Comparison of ENCODE assay signal across 10 cellular contexts in the genomic region with DNA sequence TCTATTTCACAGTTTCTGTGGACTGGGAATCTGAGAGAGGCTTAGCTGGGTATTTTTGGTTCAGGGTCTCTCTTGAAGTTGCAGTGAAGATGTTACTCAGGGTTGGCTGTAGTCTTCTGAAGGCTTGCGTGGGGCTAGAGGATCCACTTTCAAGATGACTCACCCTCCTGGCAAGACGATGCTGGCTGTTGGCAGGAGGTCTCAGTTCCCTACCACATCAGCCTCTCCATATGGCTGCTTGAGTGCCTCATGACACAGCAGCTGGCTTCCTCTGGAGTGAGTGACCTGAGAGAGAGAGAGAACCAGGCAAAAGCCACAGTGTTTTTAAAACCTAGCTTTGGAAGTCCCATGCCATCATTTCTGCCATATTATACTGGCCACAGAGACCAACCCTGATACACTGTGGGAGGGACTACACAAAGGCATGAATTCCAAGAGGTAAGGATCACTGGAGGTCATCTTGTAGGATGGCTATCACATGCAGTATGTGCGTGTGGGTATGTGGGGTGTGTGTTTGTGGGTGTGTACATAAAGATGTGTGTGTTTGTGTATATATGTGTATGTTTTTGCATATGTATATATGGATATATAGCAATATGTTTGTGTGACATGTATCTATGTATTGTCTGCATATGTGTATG. TPM values are rescaled to one million over a fixed set of nuclear protein-coding genes. Genes with fewer than 3 reads are reported as not detected.
A peak's percentile ranks its signal among the peaks of the same experiment; 100 is the strongest.
DNase-seq lines count a peak whose midpoint lies in the region; ATAC-seq, FAIRE-seq and TF ChIP-seq lines count a peak whose summit lies in the region.
"Had no signal": no experiment of that assay in that cellular context is flagged by ENCODE, and none has a peak within 500 bp of the region (broad histone marks: within the 10 kb centered on the region; RNA-seq: fewer than 3 reads in every experiment).

No MANE protein-coding gene starts in this region.

- TF ChIP-seq POLR2A in HepG2 (IDR thresholded peaks at IDR 0.05; ENCODE audit: insufficient read depth in 1 of 2, low read depth in 2 of 2, low read length in 2 of 2): no peak

- H3K79me2 ChIP-seq in HepG2 (ENCODE audit: insufficient read depth, low read length): no peaks in the 10 kb centered on the region

- H2AFZ ChIP-seq in HepG2 (ENCODE audit: low read length): no peak overlapping the region

- no peak overlapping the region for H3K9ac ChIP-seq in liver (ENCODE audit: low read depth in 1 of 2, low read length in 2 of 2)
- no peak overlapping the region for H3K9ac ChIP-seq in HepG2 (ENCODE audit: insufficient read depth, low read depth, low read length)

- peaks cover 25% of the 10 kb centered on the region for H3K27me3 Mint-ChIP-seq in stimulated activated memory B cell treated with anti-CD40 and anti-IgM and Interleukin-4, amounts not matched to agents 10 μg/mL and 1 μg/mL and 100 μg/mL, for 72 hours
- peaks cover 13 to 15% of the 10 kb centered on the region in 2 donors for H3K27me3 Mint-ChIP-seq in CD4-positive, alpha-beta memory T cell

- H3K27ac ChIP-seq in liver (ENCODE audit: low read depth in 1 of 2, low read length in 2 of 2) (no peak overlapping the region), HepG2 (ENCODE audit: extremely low read length, insufficient read depth, low read length) (no peak overlapping the region)
- no peak overlapping the region for H3K27ac ChIP-seq in CD4-positive, alpha-beta memory T cell (ENCODE audit: low read depth, low read length)

- TF ChIP-seq RAD21 in liver (IDR thresholded peaks at IDR 0.05): no peak
- no peak for TF ChIP-seq RAD21 in HepG2 (CRISPR knock-in tag; IDR thresholded peaks at IDR 0.05)

- H3K4me3 ChIP-seq in liver (ENCODE audit: low read depth in 1 of 3, low read length in 3 of 3): no peak overlapping the region
- no peak overlapping the region for H3K4me3 ChIP-seq in HepG2 (replicated peaks in 1 of 3; ENCODE audit: insufficient read depth in 1 of 3, low read depth in 2 of 3, low read length in 3 of 3)
- H3K4me3 ChIP-seq in CD4-positive, alpha-beta memory T cell (ENCODE audit: low read length in 2 of 2): no peak overlapping the region

- no TSS peak for BruUV-seq in HepG2 (replicated peaks; lab: Mats Ljungman, UMichigan)

- no peaks in the 10 kb centered on the region for H4K20me1 ChIP-seq in HepG2 (ENCODE audit: insufficient read depth, low read length)

- TF ChIP-seq EP300 in HepG2 (IDR thresholded peaks at IDR 0.05; ENCODE audit: low read depth in 2 of 2, low read length in 2 of 2): no peak
- TF ChIP-seq EP300 in HepG2 (CRISPR knock-in tag; IDR thresholded peaks at IDR 0.05; ENCODE audit: borderline replicate concordance): no peak

- WGBS in liver: 75% methylated on average over 3 of the region's 3 CpGs
- WGBS in HepG2 (ENCODE audit: low lambda C conversion rate): 51% methylated on average over 3 of the region's 3 CpGs

- DNase-seq in HepG2 (ENCODE audit: low spot score) (no peak), NOMO-1 (lab: John Stamatoyannopoulos, UW; ENCODE audit: unreplicated experiment in 2 of 2) (peak; percentile 65 to 87), fibroblast of gingiva (ENCODE audit: low read depth) (peak; percentile 98), activated gamma-delta T cell treated with Interleukin-2 at 50 U/mL for 16 hours (no peak)
- DNase-seq in CD4-positive, alpha-beta memory T cell: no peak
- DNase-seq: activated T-cell treated with anti-CD3 and anti-CD28 coated beads, Interleukin-2, amount 50 U/mL, for 4 hours had no signal

- no peak overlapping the region for H3K27ac Mint-ChIP-seq in stimulated activated memory B cell treated with anti-CD40 and anti-IgM and Interleukin-4, amounts not matched to agents 10 μg/mL and 1 μg/mL and 100 μg/mL, for 72 hours
- no peak overlapping the region for H3K27ac Mint-ChIP-seq in CD4-positive, alpha-beta memory T cell

- POLR2A ChIA-PET in HepG2 (lab: Yijun Ruan, JAX): no interaction called here
- POLR2A ChIA-PET in CD4-positive, alpha-beta memory T cell (lab: Charles Lee; ENCODE audit: partially characterized antibody): no interaction called here

- no peak for ATAC-seq in HepG2
- peak; percentile 69 for ATAC-seq in HG03064 (IDR thresholded peaks at IDR 0.05; ENCODE audit: low read depth, unreplicated experiment)
- peak; percentile 88 for ATAC-seq in stimulated activated memory B cell treated with anti-CD40 and anti-IgM and Interleukin-4, amounts not matched to agents 10 μg/mL and 1 μg/mL and 100 μg/mL, for 72 hours

- H3K36me3 Mint-ChIP-seq in stimulated activated memory B cell treated with anti-CD40 and anti-IgM and Interleukin-4, amounts not matched to agents 10 μg/mL and 1 μg/mL and 100 μg/mL, for 72 hours: no peaks in the 10 kb centered on the region
- H3K36me3 Mint-ChIP-seq in CD4-positive, alpha-beta memory T cell: peaks cover 0 to 8% of the 10 kb centered on the region in 2 donors

- TF ChIP-seq CTCF in liver (IDR thresholded peaks at IDR 0.05; ENCODE audit: low read depth, low read length, missing input control) (no peak), HepG2 (CRISPR knock-in tag; IDR thresholded peaks at IDR 0.05) (no peak)

- H3K27me3 ChIP-seq in liver (ENCODE audit: control insufficient read depth in 4 of 4, insufficient read depth in 4 of 4, low read length in 3 of 4) (peaks cover 0 to 4% (median 2%) of the 10 kb centered on the region in 4 donors), HepG2 (ENCODE audit: control insufficient read depth in 1 of 2, insufficient read depth in 2 of 2, low read length in 2 of 2) (peaks cover 6 to 26% of the 10 kb centered on the region in 2 experiments)
- no peaks in the 10 kb centered on the region for H3K27me3 ChIP-seq in CD4-positive, alpha-beta memory T cell (ENCODE audit: insufficient read depth, low read length)

- peaks cover 5% of the 10 kb centered on the region for H3K4me1 Mint-ChIP-seq in stimulated activated memory B cell treated with anti-CD40 and anti-IgM and Interleukin-4, amounts not matched to agents 10 μg/mL and 1 μg/mL and 100 μg/mL, for 72 hours
- H3K4me1 Mint-ChIP-seq in CD4-positive, alpha-beta memory T cell: no peaks in the 10 kb centered on the region

- no peak overlapping the region for H3K4me3 Mint-ChIP-seq in stimulated activated memory B cell treated with anti-CD40 and anti-IgM and Interleukin-4, amounts not matched to agents 10 μg/mL and 1 μg/mL and 100 μg/mL, for 72 hours
- H3K4me3 Mint-ChIP-seq in CD4-positive, alpha-beta memory T cell: no peak overlapping the region
- H3K4me3 Mint-ChIP-seq: activated T-cell treated with anti-CD3 and anti-CD28 coated beads, Interleukin-2, amount 50 U/mL, for 4 hours had no signal

- H3K4me2 ChIP-seq in HepG2 (ENCODE audit: low read depth, low read length): no peak overlapping the region

- peaks cover 0 to 10% (median 5%) of the 10 kb centered on the region in 4 donors for H3K4me1 ChIP-seq in liver (ENCODE audit: control insufficient read depth in 4 of 4, insufficient read depth in 4 of 4, low read length in 3 of 4)
- no peaks in the 10 kb centered on the region for H3K4me1 ChIP-seq in HepG2 (ENCODE audit: insufficient read depth, low read length)
- H3K4me1 ChIP-seq in CD4-positive, alpha-beta memory T cell (ENCODE audit: insufficient read depth, low read length): no peaks in the 10 kb centered on the region

- no peaks in the 10 kb centered on the region for H3K9me3 Mint-ChIP-seq in stimulated activated memory B cell treated with anti-CD40 and anti-IgM and Interleukin-4, amounts not matched to agents 10 μg/mL and 1 μg/mL and 100 μg/mL, for 72 hours
- no peaks in the 10 kb centered on the region for H3K9me3 Mint-ChIP-seq in CD4-positive, alpha-beta memory T cell
- H3K9me3 Mint-ChIP-seq: activated T-cell treated with anti-CD3 and anti-CD28 coated beads, Interleukin-2, amount 50 U/mL, for 4 hours had no signal

- no peak for FAIRE-seq in HepG2 (lab: Jason Lieb, UNC)
- FAIRE-seq: G401.6 had no signal

- intact Hi-C loops in HepG2 (cut with micrococcal nuclease; ENCODE audit: unreplicated experiment): no loop called here
- intact Hi-C loops in CD4-positive, alpha-beta memory T cell (cut with micrococcal nuclease): no loop called here

- H3K9me3 ChIP-seq in liver (ENCODE audit: control insufficient read depth in 4 of 4, low read length in 3 of 4): no peaks in the 10 kb centered on the region
- H3K9me3 ChIP-seq in HepG2 (ENCODE audit: low read length): no peaks in the 10 kb centered on the region
- H3K9me3 ChIP-seq in CD4-positive, alpha-beta memory T cell (ENCODE audit: control insufficient read depth in 1 of 2, low read length in 2 of 2): no peaks in the 10 kb centered on the region

- H3K36me3 ChIP-seq in liver (ENCODE audit: control insufficient read depth in 4 of 4, insufficient read depth in 3 of 4, low read depth in 1 of 4, low read length in 3 of 4) (peaks cover 0 to 4% (median 0%) of the 10 kb centered on the region in 4 donors), HepG2 (replicated peaks in 1 of 2; ENCODE audit: control insufficient read depth in 1 of 2, insufficient read depth in 2 of 2, low read length in 2 of 2) (no peaks in the 10 kb centered on the region)
- H3K36me3 ChIP-seq in CD4-positive, alpha-beta memory T cell (ENCODE audit: insufficient read depth, low read length): no peaks in the 10 kb centered on the region

- CTCF ChIA-PET in HepG2 (lab: Yijun Ruan, JAX; ENCODE audit: low intra/inter-chr PET ratio, low total read pairs): no interaction called here
- CTCF ChIA-PET in CD4-positive, alpha-beta memory T cell (lab: Charles Lee; ENCODE audit: partially characterized antibody): interaction anchor here (1.0 kb wide), 2 partner anchors 11 to 68 kb away, joined by 3 read pairs; no protein-coding TSS in a partner anchor

- in situ Hi-C loops in HepG2 (cut with HindIII; ENCODE audit: extremely low pct_ligation_motif_present, low pct_unique_long_range_greater_than_20kb): no loop called here

RNA-seq across cellular contexts. Expression of a gene that starts 25.1 kb away (rescaled TPM):
- total RNA-seq in liver: 10 to 100 TPM; 25.8 to 58.4 TPM
- 10 to 100 TPM; 41.0 to 50.5 TPM for polyA plus RNA-seq in liver
- total RNA-seq in HepG2 (2016; rRNA removed; fragmentation: Illumina TruSeq; extraction: Trizol): 103 and 104 TPM in 2 replicates
- total RNA-seq in HepG2 (2016; cell fraction: cytosol; rRNA removed; fragmentation: Illumina TruSeq; extraction: Trizol; ENCODE audit: low read depth): 50.2 and 51.7 TPM in 2 replicates
- 93.4 and 106 TPM in 2 replicates for total RNA-seq in HepG2 (2016; cell fraction: insoluble cytoplasmic fraction; rRNA removed; fragmentation: Illumina TruSeq; extraction: Trizol)
- total RNA-seq in HepG2 (2016; cell fraction: membrane; rRNA removed; fragmentation: Illumina TruSeq; extraction: Trizol): 77.6 and 92.7 TPM in 2 replicates
- 62.5 and 67.1 TPM in 2 replicates for total RNA-seq in HepG2 (2016; cell fraction: nucleus; rRNA removed; fragmentation: Illumina TruSeq; extraction: Trizol)
- polyA plus RNA-seq in HepG2 (2011; rRNA removed): 109 and 130 TPM in 2 replicates
- 66.5 and 97.7 TPM in 2 replicates for polyA plus RNA-seq in HepG2 (2011; cell fraction: cytosol; rRNA removed)
- 277 and 306 TPM in 2 replicates for polyA plus RNA-seq in HepG2 (2011; cell fraction: nucleus; rRNA removed)
- 76.3 and 101 TPM in 2 replicates for polyA plus RNA-seq in HepG2 (2012)
- polyA plus RNA-seq in HepG2 (2016; cell fraction: cytosol; fragmentation: Illumina TruSeq; extraction: Trizol; ENCODE audit: low read depth): 62.5 and 80.3 TPM in 2 replicates
- polyA plus RNA-seq in HepG2 (2016; cell fraction: insoluble cytoplasmic fraction; fragmentation: Illumina TruSeq; extraction: Trizol; ENCODE audit: low read depth): 93.7 and 94.8 TPM in 2 replicates
- 72.3 and 84.5 TPM in 2 replicates for polyA plus RNA-seq in HepG2 (2016; cell fraction: membrane; fragmentation: Illumina TruSeq; extraction: Trizol; ENCODE audit: low read depth)
- polyA plus RNA-seq in HepG2 (2016; cell fraction: nucleus; fragmentation: Illumina TruSeq; extraction: Trizol; ENCODE audit: insufficient read depth, low read depth): 145 and 149 TPM in 2 replicates
- polyA minus RNA-seq in HepG2 (2011; rRNA and poly(A)+ RNA removed; ENCODE audit: low replicate concordance): 78.0 and 193 TPM in 2 replicates
- polyA minus RNA-seq in HepG2 (2011; cell fraction: cytosol; rRNA and poly(A)+ RNA removed): 37.2 and 45.9 TPM in 2 replicates
- polyA minus RNA-seq in HepG2 (2011; cell fraction: nucleus; rRNA and poly(A)+ RNA removed): 77.3 and 82.6 TPM in 2 replicates
- total RNA-seq in CD4-positive, alpha-beta memory T cell: 10 to 100 TPM; 70.4 to 75.9 TPM
- polyA plus RNA-seq in CD4-positive, alpha-beta memory T cell: 10 to 100 TPM; 57.8 to 73.3 TPM

RNA-seq across cellular contexts. Expression of a gene that starts 30.1 kb away (rescaled TPM):
- total RNA-seq in liver (not detected), HepG2 (2016; rRNA removed; fragmentation: Illumina TruSeq; extraction: Trizol) (not detected in 2 replicates)
- polyA plus RNA-seq in liver (not detected), HepG2 (2011; rRNA removed) (not detected in 2 replicates)
- not detected in 2 replicates for total RNA-seq in HepG2 (2016; cell fraction: cytosol; rRNA removed; fragmentation: Illumina TruSeq; extraction: Trizol; ENCODE audit: low read depth)
- total RNA-seq in HepG2 (2016; cell fraction: insoluble cytoplasmic fraction; rRNA removed; fragmentation: Illumina TruSeq; extraction: Trizol): not detected in 2 replicates
- total RNA-seq in HepG2 (2016; cell fraction: membrane; rRNA removed; fragmentation: Illumina TruSeq; extraction: Trizol): not detected in 2 replicates
- not detected in 2 replicates for total RNA-seq in HepG2 (2016; cell fraction: nucleus; rRNA removed; fragmentation: Illumina TruSeq; extraction: Trizol)
- polyA plus RNA-seq in HepG2 (2011; cell fraction: cytosol; rRNA removed): not detected in 2 replicates
- not detected in 2 replicates for polyA plus RNA-seq in HepG2 (2011; cell fraction: nucleus; rRNA removed)
- not detected in 2 replicates for polyA plus RNA-seq in HepG2 (2012)
- polyA plus RNA-seq in HepG2 (2016; cell fraction: cytosol; fragmentation: Illumina TruSeq; extraction: Trizol; ENCODE audit: low read depth): not detected in 2 replicates
- polyA plus RNA-seq in HepG2 (2016; cell fraction: insoluble cytoplasmic fraction; fragmentation: Illumina TruSeq; extraction: Trizol; ENCODE audit: low read depth): not detected in 2 replicates
- not detected in 2 replicates for polyA plus RNA-seq in HepG2 (2016; cell fraction: membrane; fragmentation: Illumina TruSeq; extraction: Trizol; ENCODE audit: low read depth)
- polyA plus RNA-seq in HepG2 (2016; cell fraction: nucleus; fragmentation: Illumina TruSeq; extraction: Trizol; ENCODE audit: insufficient read depth, low read depth): not detected in 2 replicates
- polyA minus RNA-seq in HepG2 (2011; rRNA and poly(A)+ RNA removed; ENCODE audit: low replicate concordance): not detected in 2 replicates
- not detected in 2 replicates for polyA minus RNA-seq in HepG2 (2011; cell fraction: cytosol; rRNA and poly(A)+ RNA removed)
- not detected in 2 replicates for polyA minus RNA-seq in HepG2 (2011; cell fraction: nucleus; rRNA and poly(A)+ RNA removed)
- total RNA-seq in CD4-positive, alpha-beta memory T cell: not detected
- polyA plus RNA-seq in CD4-positive, alpha-beta memory T cell: not detected
- total RNA-seq: activated T-cell treated with anti-CD3 and anti-CD28 coated beads, Interleukin-2, amount 50 U/mL, for 4 hours had no signal

RNA-seq across cellular contexts. Expression of a gene that starts 53.4 kb away (rescaled TPM):
- total RNA-seq in liver (1 to 10 TPM in 1 of 2 donors, not detected in 1; 2.2 TPM), HepG2 (2016; rRNA removed; fragmentation: Illumina TruSeq; extraction: Trizol) (not detected in 2 replicates)
- polyA plus RNA-seq in liver (not detected), HepG2 (2011; rRNA removed) (0.24 and 0.26 TPM in 2 replicates)
- total RNA-seq in HepG2 (2016; cell fraction: cytosol; rRNA removed; fragmentation: Illumina TruSeq; extraction: Trizol; ENCODE audit: low read depth): not detected in 2 replicates
- not detected in 2 replicates for total RNA-seq in HepG2 (2016; cell fraction: insoluble cytoplasmic fraction; rRNA removed; fragmentation: Illumina TruSeq; extraction: Trizol)
- total RNA-seq in HepG2 (2016; cell fraction: membrane; rRNA removed; fragmentation: Illumina TruSeq; extraction: Trizol): not detected in 2 replicates
- not detected in 2 replicates for total RNA-seq in HepG2 (2016; cell fraction: nucleus; rRNA removed; fragmentation: Illumina TruSeq; extraction: Trizol)
- 0.05 and 0.10 TPM in 2 replicates for polyA plus RNA-seq in HepG2 (2011; cell fraction: cytosol; rRNA removed)
- 0.08 and 0.12 TPM in 2 replicates for polyA plus RNA-seq in HepG2 (2011; cell fraction: nucleus; rRNA removed)
- polyA plus RNA-seq in HepG2 (2012): 0.51 and 0.74 TPM in 2 replicates
- polyA plus RNA-seq in HepG2 (2016; cell fraction: cytosol; fragmentation: Illumina TruSeq; extraction: Trizol; ENCODE audit: low read depth): not detected in 2 replicates
- not detected in 2 replicates for polyA plus RNA-seq in HepG2 (2016; cell fraction: insoluble cytoplasmic fraction; fragmentation: Illumina TruSeq; extraction: Trizol; ENCODE audit: low read depth)
- not detected in 2 replicates for polyA plus RNA-seq in HepG2 (2016; cell fraction: membrane; fragmentation: Illumina TruSeq; extraction: Trizol; ENCODE audit: low read depth)
- not detected in 2 replicates for polyA plus RNA-seq in HepG2 (2016; cell fraction: nucleus; fragmentation: Illumina TruSeq; extraction: Trizol; ENCODE audit: insufficient read depth, low read depth)
- 0.06 TPM in 1 of 2 replicates, not detected in the other for polyA minus RNA-seq in HepG2 (2011; rRNA and poly(A)+ RNA removed; ENCODE audit: low replicate concordance)
- not detected in 2 replicates for polyA minus RNA-seq in HepG2 (2011; cell fraction: cytosol; rRNA and poly(A)+ RNA removed)
- not detected in 2 replicates for polyA minus RNA-seq in HepG2 (2011; cell fraction: nucleus; rRNA and poly(A)+ RNA removed)
- total RNA-seq in CD4-positive, alpha-beta memory T cell: not detected
- under 1 TPM in 1 of 2 donors, not detected in 1; 0.31 TPM for polyA plus RNA-seq in CD4-positive, alpha-beta memory T cell

RNA-seq across cellular contexts. Expression of a gene that starts 55.5 kb away (rescaled TPM):
- total RNA-seq in liver: 10 to 100 TPM in 1 of 2 donors, under 1 TPM in 1; 0.23 to 50.0 TPM
- polyA plus RNA-seq in liver: 1 to 10 TPM in 1 of 2 donors, under 1 TPM in 1; 0.15 to 6.2 TPM
- total RNA-seq in HepG2 (2016; rRNA removed; fragmentation: Illumina TruSeq; extraction: Trizol): not detected in 2 replicates
- 0.10 TPM in 1 of 2 replicates, not detected in the other for total RNA-seq in HepG2 (2016; cell fraction: cytosol; rRNA removed; fragmentation: Illumina TruSeq; extraction: Trizol; ENCODE audit: low read depth)
- not detected in 2 replicates for total RNA-seq in HepG2 (2016; cell fraction: insoluble cytoplasmic fraction; rRNA removed; fragmentation: Illumina TruSeq; extraction: Trizol)
- not detected in 2 replicates for total RNA-seq in HepG2 (2016; cell fraction: membrane; rRNA removed; fragmentation: Illumina TruSeq; extraction: Trizol)
- total RNA-seq in HepG2 (2016; cell fraction: nucleus; rRNA removed; fragmentation: Illumina TruSeq; extraction: Trizol): not detected in 2 replicates
- polyA plus RNA-seq in HepG2 (2011; rRNA removed): 0.21 TPM in 1 of 2 replicates, not detected in the other
- polyA plus RNA-seq in HepG2 (2011; cell fraction: cytosol; rRNA removed): 0.05 and 0.09 TPM in 2 replicates
- 0.51 TPM in 1 of 2 replicates, not detected in the other for polyA plus RNA-seq in HepG2 (2011; cell fraction: nucleus; rRNA removed)
- polyA plus RNA-seq in HepG2 (2012): not detected in 2 replicates
- polyA plus RNA-seq in HepG2 (2016; cell fraction: cytosol; fragmentation: Illumina TruSeq; extraction: Trizol; ENCODE audit: low read depth): not detected in 2 replicates
- polyA plus RNA-seq in HepG2 (2016; cell fraction: insoluble cytoplasmic fraction; fragmentation: Illumina TruSeq; extraction: Trizol; ENCODE audit: low read depth): not detected in 2 replicates
- polyA plus RNA-seq in HepG2 (2016; cell fraction: membrane; fragmentation: Illumina TruSeq; extraction: Trizol; ENCODE audit: low read depth): not detected in 2 replicates
- not detected in 2 replicates for polyA plus RNA-seq in HepG2 (2016; cell fraction: nucleus; fragmentation: Illumina TruSeq; extraction: Trizol; ENCODE audit: insufficient read depth, low read depth)
- polyA minus RNA-seq in HepG2 (2011; rRNA and poly(A)+ RNA removed; ENCODE audit: low replicate concordance): 0.06 and 8.3 TPM in 2 replicates
- polyA minus RNA-seq in HepG2 (2011; cell fraction: cytosol; rRNA and poly(A)+ RNA removed): not detected in 2 replicates
- not detected in 2 replicates for polyA minus RNA-seq in HepG2 (2011; cell fraction: nucleus; rRNA and poly(A)+ RNA removed)
- total RNA-seq in CD4-positive, alpha-beta memory T cell: not detected
- not detected for polyA plus RNA-seq in CD4-positive, alpha-beta memory T cell

Comparison
In these comparisons a context has a peak if more than half of its experiments do, and no peak if none do; other contexts are left out.
1. DNase-seq: peak in NOMO-1 (2 of 2) and fibroblast of gingiva (single experiment); none in HepG2 (single experiment), activated gamma-delta T cell treated with Interleukin-2 at 50 U/mL for 16 hours (single experiment) and CD4-positive, alpha-beta memory T cell (0 of 5).